18 cellular contexts compared by ENCODE assay signal in the genomic region with DNA sequence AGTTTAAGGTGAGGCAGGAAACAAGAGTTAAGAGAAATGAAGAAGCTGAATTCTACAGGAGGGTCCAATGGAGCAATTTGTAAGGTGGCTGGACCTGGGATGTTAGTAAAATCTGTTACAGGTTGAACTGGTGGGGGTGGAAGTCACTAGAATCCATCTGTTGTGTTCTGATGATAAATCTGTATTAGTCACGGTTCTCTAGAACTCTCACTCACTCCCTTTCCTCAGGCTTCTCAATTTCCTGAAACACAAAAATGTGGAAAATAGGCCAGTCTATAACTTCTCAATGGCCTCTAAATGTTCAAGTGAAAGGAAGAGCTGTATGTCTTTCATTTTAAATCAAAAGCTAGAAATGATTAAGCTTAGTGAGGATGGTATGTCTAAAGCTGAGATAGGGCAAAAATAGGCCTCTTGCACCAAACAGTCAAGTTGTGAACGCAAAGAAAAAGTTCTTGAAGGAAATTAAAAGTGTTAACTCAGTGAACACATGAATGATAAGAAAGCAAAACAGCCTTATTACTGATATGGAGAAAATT.
A peak's percentile ranks its signal among the peaks of the same experiment; 100 is the strongest.
DNase-seq lines count a peak whose midpoint lies in the region; ATAC-seq, FAIRE-seq and TF ChIP-seq lines count a peak whose summit lies in the region.
"Had no signal": no experiment of that assay in that cellular context is flagged by ENCODE, and none has a peak within 500 bp of the region (broad histone marks: within the 10 kb centered on the region; RNA-seq: fewer than 3 reads in every experiment).

No MANE protein-coding gene starts in this region.

- DNase-seq in activated naive CD8-positive, alpha-beta T cell treated with anti-CD3 and anti-CD28 coated beads for 36 hours: no peak
- DNase-seq in LHCN-M2 (ENCODE audit: low read depth) (peak; percentile 25), bronchial epithelial cell (ENCODE audit: low read depth) (peak; percentile 40), upper lobe of right lung (no peak), NCI-H774 (lab: John Stamatoyannopoulos, UW) (no peak)
- DNase-seq in stimulated activated effector memory CD8-positive, alpha-beta T cell treated with anti-CD3 and anti-CD28 coated beads, Interleukin-12 subunit alpha, Interleukin-12 subunit beta, amount 100 ng/mL, for 72 hours (ENCODE audit: low spot score in 2 of 2): no peak
- DNase-seq: BE2C; CD4-positive, alpha-beta memory T cell; DMS79 treated with DMSO at 0.1 percent for 48 hours; GF-D8; NCI-H1092; NCI-H1694; NCI-H345; NCI-H69; PC-9; Right ventricle myocardium superior had no signal

- TF ChIP-seq CTCF in bronchial epithelial cell (IDR thresholded peaks at IDR 0.05; ENCODE audit: insufficient read depth, low read length, severe bottlenecking) (no peak), upper lobe of right lung (IDR thresholded peaks at IDR 0.05) (no peak)

- H3K36me3 Mint-ChIP-seq in activated naive CD8-positive, alpha-beta T cell: peaks cover 3% of the 10 kb centered on the region
- H3K36me3 Mint-ChIP-seq in activated naive CD8-positive, alpha-beta T cell treated with anti-CD3 and anti-CD28 coated beads for 36 hours: no peaks in the 10 kb centered on the region
- no peaks in the 10 kb centered on the region for H3K36me3 Mint-ChIP-seq in stimulated activated effector memory CD8-positive, alpha-beta T cell treated with anti-CD3 and anti-CD28 coated beads, Interleukin-12 subunit alpha, Interleukin-12 subunit beta, amount 100 ng/mL, for 72 hours
- H3K36me3 Mint-ChIP-seq: CD4-positive, alpha-beta memory T cell had no signal

- ATAC-seq in stimulated activated effector memory CD8-positive, alpha-beta T cell treated with anti-CD3 and anti-CD28 coated beads, Interleukin-12 subunit alpha, Interleukin-12 subunit beta, amount 100 ng/mL, for 72 hours: peak; percentile 49
- ATAC-seq in upper lobe of right lung: no peak
- ATAC-seq: HCT116 had no signal

- H3K9me3 ChIP-seq in upper lobe of right lung: no peaks in the 10 kb centered on the region
- H3K9me3 ChIP-seq: BE2C had no signal

- FAIRE-seq in bronchial epithelial cell (lab: Jason Lieb, UNC): no peak

- H3K4me1 ChIP-seq in upper lobe of right lung: no peaks in the 10 kb centered on the region

- H3K4me3 ChIP-seq in bronchial epithelial cell (ENCODE audit: low read depth, low read length) (no peak overlapping the region), upper lobe of right lung (no peak overlapping the region)
- H3K4me3 ChIP-seq: PC-9 had no signal

- peak overlapping the region; percentile 18 for H3K27ac Mint-ChIP-seq in activated naive CD8-positive, alpha-beta T cell
- no peak overlapping the region for H3K27ac Mint-ChIP-seq in activated naive CD8-positive, alpha-beta T cell treated with anti-CD3 and anti-CD28 coated beads for 36 hours
- H3K27ac Mint-ChIP-seq in stimulated activated effector memory CD8-positive, alpha-beta T cell treated with anti-CD3 and anti-CD28 coated beads, Interleukin-12 subunit alpha, Interleukin-12 subunit beta, amount 100 ng/mL, for 72 hours: peak overlapping the region; percentile 52
- H3K27ac Mint-ChIP-seq: CD4-positive, alpha-beta memory T cell had no signal

- no peak overlapping the region for H3K27ac ChIP-seq in upper lobe of right lung
- H3K27ac ChIP-seq: PC-9 had no signal

- H3K36me3 ChIP-seq in bronchial epithelial cell (ENCODE audit: control insufficient read depth, insufficient read depth, low read length): no peaks in the 10 kb centered on the region
- H3K36me3 ChIP-seq in upper lobe of right lung: no peaks in the 10 kb centered on the region
- H3K36me3 ChIP-seq: BE2C had no signal

- H3K9me3 Mint-ChIP-seq in activated naive CD8-positive, alpha-beta T cell (ENCODE audit: low read depth): no peaks in the 10 kb centered on the region
- peaks cover 3% of the 10 kb centered on the region for H3K9me3 Mint-ChIP-seq in activated naive CD8-positive, alpha-beta T cell treated with anti-CD3 and anti-CD28 coated beads for 36 hours
- H3K9me3 Mint-ChIP-seq in stimulated activated effector memory CD8-positive, alpha-beta T cell treated with anti-CD3 and anti-CD28 coated beads, Interleukin-12 subunit alpha, Interleukin-12 subunit beta, amount 100 ng/mL, for 72 hours: peaks cover 3% of the 10 kb centered on the region

- H3K4me1 Mint-ChIP-seq in activated naive CD8-positive, alpha-beta T cell (ENCODE audit: low read depth): peaks cover 9% of the 10 kb centered on the region
- H3K4me1 Mint-ChIP-seq in activated naive CD8-positive, alpha-beta T cell treated with anti-CD3 and anti-CD28 coated beads for 36 hours: no peaks in the 10 kb centered on the region
- H3K4me1 Mint-ChIP-seq in stimulated activated effector memory CD8-positive, alpha-beta T cell treated with anti-CD3 and anti-CD28 coated beads, Interleukin-12 subunit alpha, Interleukin-12 subunit beta, amount 100 ng/mL, for 72 hours: peaks cover 8% of the 10 kb centered on the region
- H3K4me1 Mint-ChIP-seq: CD4-positive, alpha-beta memory T cell had no signal

- H3K27me3 Mint-ChIP-seq in activated naive CD8-positive, alpha-beta T cell: no peaks in the 10 kb centered on the region
- no peaks in the 10 kb centered on the region for H3K27me3 Mint-ChIP-seq in activated naive CD8-positive, alpha-beta T cell treated with anti-CD3 and anti-CD28 coated beads for 36 hours
- H3K27me3 Mint-ChIP-seq: CD4-positive, alpha-beta memory T cell had no signal

- H3K27me3 ChIP-seq in bronchial epithelial cell (ENCODE audit: control insufficient read depth, insufficient read depth, low read length) (no peaks in the 10 kb centered on the region), upper lobe of right lung (no peaks in the 10 kb centered on the region)
- H3K27me3 ChIP-seq: BE2C had no signal

- intact Hi-C loops in upper lobe of right lung (cut with DNase I): no loop called here

- H3K4me3 Mint-ChIP-seq in activated naive CD8-positive, alpha-beta T cell: no peak overlapping the region
- no peak overlapping the region for H3K4me3 Mint-ChIP-seq in activated naive CD8-positive, alpha-beta T cell treated with anti-CD3 and anti-CD28 coated beads for 36 hours
- no peak overlapping the region for H3K4me3 Mint-ChIP-seq in stimulated activated effector memory CD8-positive, alpha-beta T cell treated with anti-CD3 and anti-CD28 coated beads, Interleukin-12 subunit alpha, Interleukin-12 subunit beta, amount 100 ng/mL, for 72 hours
- H3K4me3 Mint-ChIP-seq: CD4-positive, alpha-beta memory T cell had no signal

Comparison
In these comparisons a context has a peak if more than half of its experiments do, and no peak if none do; other contexts are left out.
1. DNase-seq: peak in LHCN-M2 (single experiment) and bronchial epithelial cell (single experiment); none in activated naive CD8-positive, alpha-beta T cell treated with anti-CD3 and anti-CD28 coated beads for 36 hours (single experiment), stimulated activated effector memory CD8-positive, alpha-beta T cell treated with anti-CD3 and anti-CD28 coated beads, Interleukin-12 subunit alpha, Interleukin-12 subunit beta, amount 100 ng/mL, for 72 hours (0 of 2), upper lobe of right lung (single experiment) and NCI-H774 (single experiment).